Comparison of ENCODE assay signal across 22 cellular contexts in genomic region chr4:61605971-61606370, GRCh38.
"Had no signal": no experiment of that assay in that cellular context is flagged by ENCODE, and none has a peak within 500 bp of the region (broad histone marks: within the 10 kb centered on the region; RNA-seq: fewer than 3 reads in every experiment).

No MANE protein-coding gene starts in this region.

- H3K36me3 ChIP-seq: esophagus squamous epithelium, gastroesophageal sphincter, left ventricle myocardium inferior, pancreas, stomach, thoracic aorta, transverse colon had no signal

- H3K9me3 ChIP-seq: esophagus squamous epithelium, gastroesophageal sphincter, left ventricle myocardium inferior, pancreas, stomach, thoracic aorta, transverse colon had no signal

- H3K9me3 Mint-ChIP-seq: nephron had no signal

- H3K4me1 ChIP-seq: esophagus squamous epithelium, gastroesophageal sphincter, left ventricle myocardium inferior, pancreas, stomach, transverse colon had no signal

- H3K27ac Mint-ChIP-seq: immature natural killer cell, nephron, progenitor cell of endocrine pancreas had no signal

- H3K27ac ChIP-seq: esophagus squamous epithelium, gastroesophageal sphincter, left ventricle myocardium inferior, pancreas, stomach, thoracic aorta, transverse colon had no signal

- H3K4me3 ChIP-seq: esophagus squamous epithelium, gastroesophageal sphincter, left ventricle myocardium inferior, lung, pancreas, stomach, thoracic aorta, transverse colon had no signal

- H3K4me3 Mint-ChIP-seq: immature natural killer cell, nephron had no signal

- DNase-seq: dermis blood vessel endothelial cell; esophagus squamous epithelium; foreskin fibroblast; glutamatergic neuron; immature natural killer cell; left ventricle myocardium inferior; mesendoderm; naive B cell; occipital lobe; pancreas; right cardiac atrium; small intestine; stimulated activated CD4-positive, alpha-beta T cell treated with anti-CD3 and anti-CD28 coated beads, Interleukin-12 subunit alpha, Interleukin-12 subunit beta, amount 100 ng/mL, for 4 hours; stimulated activated naive CD4-positive, alpha-beta T cell; stomach; substantia nigra; transverse colon had no signal

- H3K4me1 Mint-ChIP-seq: immature natural killer cell, naive B cell, nephron had no signal

- ATAC-seq: gastroesophageal sphincter, pancreas, right cardiac atrium had no signal

- H3K27me3 ChIP-seq: esophagus squamous epithelium, gastroesophageal sphincter, pancreas, stomach, transverse colon had no signal

- H3K27me3 Mint-ChIP-seq: naive B cell, progenitor cell of endocrine pancreas had no signal

- H3K36me3 Mint-ChIP-seq: immature natural killer cell, naive B cell had no signal
